Comparison of ENCODE assay signal across 14 cellular contexts in genomic region chr6:82015043-82015442, GRCh38.
DNase-seq lines count a peak whose midpoint lies in the region; ATAC-seq and TF ChIP-seq lines count a peak whose summit lies in the region.
"Had no signal": no experiment of that assay in that cellular context is flagged by ENCODE, and none has a peak within 500 bp of the region (broad histone marks: within the 10 kb centered on the region; RNA-seq: fewer than 3 reads in every experiment).

No MANE protein-coding gene starts in this region.

- intact Hi-C loops in Caco-2 (cut with micrococcal nuclease; ENCODE audit: unreplicated experiment) = no loop called here

- DNase-seq in HCEC 1CT = peak; percentile 36
- peak; percentile 86 for DNase-seq in NOMO-1 treated with DMSO at 0.1 percent for 48 hours (lab: John Stamatoyannopoulos, UW; ENCODE audit: unreplicated experiment)
- peak; percentile 45 for DNase-seq in dermis blood vessel endothelial cell
- no peak for DNase-seq in Caco-2
- DNase-seq: activated CD4-positive, alpha-beta T cell treated with anti-CD3 and anti-CD28 coated beads for 4 hours; activated T-cell treated with anti-CD3 and anti-CD28 coated beads, Interleukin-2, amount 50 U/mL, for 48 hours; erythroblast; NCI-H1436 treated with DMSO at 0.1 percent for 48 hours; NCI-H82; substantia nigra had no signal

- H3K27me3 Mint-ChIP-seq in Caco-2 (ENCODE audit: insufficient read depth, unreplicated experiment) = no peaks in the 10 kb centered on the region
- no peaks in the 10 kb centered on the region for H3K27me3 Mint-ChIP-seq in stimulated activated memory B cell treated with anti-CD40 and anti-IgM and Interleukin-4, amounts not matched to agents 10 μg/mL and 1 μg/mL and 100 μg/mL, for 72 hours

- H3K9ac ChIP-seq in skeletal muscle tissue (ENCODE audit: low read depth in 1 of 3, low read length in 3 of 3) = no peak overlapping the region

- no peak overlapping the region for H3K27ac Mint-ChIP-seq in Caco-2 (ENCODE audit: unreplicated experiment)
- no peak overlapping the region for H3K27ac Mint-ChIP-seq in stimulated activated memory B cell treated with anti-CD40 and anti-IgM and Interleukin-4, amounts not matched to agents 10 μg/mL and 1 μg/mL and 100 μg/mL, for 72 hours

- POLR2A ChIA-PET in Caco-2 (lab: Charles Lee) = no interaction called here

- BruUV-seq in Caco-2 (replicated peaks; lab: Mats Ljungman, UMichigan) = no TSS peak

- H3K4me1 ChIP-seq in skeletal muscle tissue (ENCODE audit: control insufficient read depth in 3 of 3, insufficient read depth in 3 of 3, low read length in 3 of 3) = peaks cover 4 to 11% (median 6%) of the 10 kb centered on the region in 3 donors
- no peaks in the 10 kb centered on the region for H3K4me1 ChIP-seq in Caco-2

- no peak for ATAC-seq in GM18907 (IDR thresholded peaks at IDR 0.05; ENCODE audit: unreplicated experiment)
- ATAC-seq in HG02870 (IDR thresholded peaks at IDR 0.05; ENCODE audit: unreplicated experiment) = no peak
- ATAC-seq in stimulated activated memory B cell treated with anti-CD40 and anti-IgM and Interleukin-4, amounts not matched to agents 10 μg/mL and 1 μg/mL and 100 μg/mL, for 72 hours = no peak

- no peak for TF ChIP-seq CTCF in Caco-2 (IDR thresholded peaks at IDR 0.05; ENCODE audit: insufficient read depth in 1 of 2, low read depth in 1 of 2, low read length in 1 of 2, severe bottlenecking in 1 of 2, unreplicated experiment in 1 of 2)

- H3K9me3 Mint-ChIP-seq in Caco-2 (ENCODE audit: unreplicated experiment) = no peaks in the 10 kb centered on the region
- peaks cover under 1% of the 10 kb centered on the region for H3K9me3 Mint-ChIP-seq in stimulated activated memory B cell treated with anti-CD40 and anti-IgM and Interleukin-4, amounts not matched to agents 10 μg/mL and 1 μg/mL and 100 μg/mL, for 72 hours

- H3K36me3 Mint-ChIP-seq in Caco-2 (ENCODE audit: insufficient read depth, unreplicated experiment) = no peaks in the 10 kb centered on the region
- no peaks in the 10 kb centered on the region for H3K36me3 Mint-ChIP-seq in stimulated activated memory B cell treated with anti-CD40 and anti-IgM and Interleukin-4, amounts not matched to agents 10 μg/mL and 1 μg/mL and 100 μg/mL, for 72 hours

- peak overlapping the region; percentile 44 for H3K27ac ChIP-seq in skeletal muscle tissue (ENCODE audit: low read depth, low read length)

- H3K27me3 ChIP-seq in skeletal muscle tissue (ENCODE audit: control insufficient read depth in 3 of 3, insufficient read depth in 3 of 3, low read length in 3 of 3) = no peaks in the 10 kb centered on the region
- no peaks in the 10 kb centered on the region for H3K27me3 ChIP-seq in Caco-2 (replicated peaks; ENCODE audit: control insufficient read depth, insufficient read depth, low read length)

- CTCF ChIA-PET in Caco-2 (lab: Charles Lee) = no interaction called here

- H3K9me3 ChIP-seq in skeletal muscle tissue (ENCODE audit: control insufficient read depth in 3 of 3, low read length in 3 of 3) = no peaks in the 10 kb centered on the region
- peaks cover 1% of the 10 kb centered on the region for H3K9me3 ChIP-seq in Caco-2

- no peaks in the 10 kb centered on the region for H3K4me1 Mint-ChIP-seq in Caco-2 (ENCODE audit: low read depth, unreplicated experiment)
- no peaks in the 10 kb centered on the region for H3K4me1 Mint-ChIP-seq in stimulated activated memory B cell treated with anti-CD40 and anti-IgM and Interleukin-4, amounts not matched to agents 10 μg/mL and 1 μg/mL and 100 μg/mL, for 72 hours

- H3K4me3 Mint-ChIP-seq in Caco-2 (ENCODE audit: unreplicated experiment) = no peak overlapping the region
- H3K4me3 Mint-ChIP-seq in stimulated activated memory B cell treated with anti-CD40 and anti-IgM and Interleukin-4, amounts not matched to agents 10 μg/mL and 1 μg/mL and 100 μg/mL, for 72 hours = no peak overlapping the region

- no peaks in the 10 kb centered on the region for H3K36me3 ChIP-seq in skeletal muscle tissue (ENCODE audit: control insufficient read depth in 3 of 3, insufficient read depth in 3 of 3, low read length in 3 of 3)
- no peaks in the 10 kb centered on the region for H3K36me3 ChIP-seq in Caco-2 (ENCODE audit: control insufficient read depth, insufficient read depth, low read length)

- no peak overlapping the region for H3K4me3 ChIP-seq in skeletal muscle tissue (ENCODE audit: low read length in 3 of 3)
- H3K4me3 ChIP-seq in Caco-2 (ENCODE audit: low read depth, low read length) = no peak overlapping the region

Comparison
In these comparisons a context has a peak if more than half of its experiments do, and no peak if none do; other contexts are left out.
1. DNase-seq: peak in HCEC 1CT (single experiment), NOMO-1 treated with DMSO at 0.1 percent for 48 hours (single experiment) and dermis blood vessel endothelial cell (single experiment); none in Caco-2 (0 of 2).